ENCODE assay signal across 15 cellular contexts in genomic region chr5:122909470-122910100, GRCh38.
A peak's percentile ranks its signal among the peaks of the same experiment; 100 is the strongest.
DNase-seq lines count a peak whose midpoint lies in the region; ATAC-seq and TF ChIP-seq lines count a peak whose summit lies in the region.
"Had no signal": no experiment of that assay in that cellular context is flagged by ENCODE, and none has a peak within 500 bp of the region (broad histone marks: within the 10 kb centered on the region; RNA-seq: fewer than 3 reads in every experiment).

No MANE protein-coding gene starts in this region.

- no peak overlapping the region for H3K4me3 ChIP-seq in cardiac muscle cell
- no peak overlapping the region for H3K4me3 ChIP-seq in trophoblast cell (ENCODE audit: low read depth, low read length)
- H3K4me3 ChIP-seq in upper lobe of left lung, result no peak overlapping the region
- H3K4me3 ChIP-seq in dorsolateral prefrontal cortex, result no peak overlapping the region
- H3K4me3 ChIP-seq in esophagus muscularis mucosa, result no peak overlapping the region
- H3K4me3 ChIP-seq: BLaER1 had no signal

- H3K36me3 ChIP-seq in cardiac muscle cell (no peaks in the 10 kb centered on the region), trophoblast cell (ENCODE audit: control insufficient read depth in 1 of 2, insufficient read depth in 2 of 2, low read length in 2 of 2) (no peaks in the 10 kb centered on the region), upper lobe of left lung (no peaks in the 10 kb centered on the region), esophagus muscularis mucosa (no peaks in the 10 kb centered on the region)
- H3K36me3 ChIP-seq: BLaER1 had no signal

- H2AK5ac ChIP-seq in trophoblast cell (ENCODE audit: low read length), result peak overlapping the region; percentile 11

- peaks cover 33% of the 10 kb centered on the region for H3K4me1 ChIP-seq in cardiac muscle cell (ENCODE audit: low read depth)
- peaks cover 17 to 25% of the 10 kb centered on the region in 2 experiments for H3K4me1 ChIP-seq in trophoblast cell (ENCODE audit: control insufficient read depth in 1 of 2, insufficient read depth in 2 of 2, low read length in 2 of 2)
- H3K4me1 ChIP-seq in upper lobe of left lung, result peaks cover 0 to 13% (median 5%) of the 10 kb centered on the region in 4 donors
- H3K4me1 ChIP-seq in esophagus muscularis mucosa, result peaks cover 0 to 10% (median 9%) of the 10 kb centered on the region in 4 donors
- H3K4me1 ChIP-seq: BLaER1 had no signal

- H3K27ac ChIP-seq in cardiac muscle cell (peak overlapping the region; percentile 49), trophoblast cell (ENCODE audit: low read depth, low read length) (peak overlapping the region; percentile 32), upper lobe of left lung (peak overlapping the region; percentile 46 to 65 (median 52)), dorsolateral prefrontal cortex (no peak overlapping the region), esophagus muscularis mucosa (replicated peaks in 1 of 4) (no peak overlapping the region)
- H3K27ac ChIP-seq: BLaER1 had no signal

- TF ChIP-seq POLR2A in upper lobe of left lung (IDR thresholded peaks at IDR 0.05) (no peak), esophagus muscularis mucosa (IDR thresholded peaks at IDR 0.05; ENCODE audit: low read depth) (no peak)

- peak overlapping the region; percentile 36 for H2BK5ac ChIP-seq in trophoblast cell (ENCODE audit: low read depth, low read length, poor library complexity)

- no peak overlapping the region for H4K8ac ChIP-seq in trophoblast cell (ENCODE audit: low read depth, low read length)

- H3K4ac ChIP-seq in trophoblast cell (ENCODE audit: low read depth, low read length), result no peak overlapping the region

- H3K9ac ChIP-seq in trophoblast cell (ENCODE audit: low read length), result no peak overlapping the region
- H3K9ac ChIP-seq: BLaER1 had no signal

- H3K9me3 ChIP-seq in cardiac muscle cell (ENCODE audit: low read depth), result no peaks in the 10 kb centered on the region
- H3K9me3 ChIP-seq in trophoblast cell (ENCODE audit: insufficient read depth, low read depth, low read length), result no peaks in the 10 kb centered on the region
- no peaks in the 10 kb centered on the region for H3K9me3 ChIP-seq in upper lobe of left lung
- H3K9me3 ChIP-seq in esophagus muscularis mucosa, result no peaks in the 10 kb centered on the region

- H3K18ac ChIP-seq in trophoblast cell (ENCODE audit: low read length), result peak overlapping the region; percentile 12

- peak overlapping the region; percentile 8 for H3K14ac ChIP-seq in trophoblast cell (ENCODE audit: low read length)

- TF ChIP-seq CTCF in cardiac muscle cell (IDR thresholded peaks at IDR 0.05; ENCODE audit: low read depth, low read length), result no peak
- TF ChIP-seq CTCF in upper lobe of left lung (IDR thresholded peaks at IDR 0.05), result no peak
- no peak for TF ChIP-seq CTCF in dorsolateral prefrontal cortex (IDR thresholded peaks at IDR 0.05 in 54 of 56, conservative IDR thresholded peaks at IDR 0.05 in 2 of 56; ENCODE audit: low read depth in 1 of 56, partially characterized antibody in 56 of 56)
- no peak for TF ChIP-seq CTCF in esophagus muscularis mucosa (IDR thresholded peaks at IDR 0.05)

- intact Hi-C loops in Right ventricle myocardium inferior (cut with DNase I) (no loop called here), dorsolateral prefrontal cortex (cut with DNase I) (no loop called here), esophagus muscularis mucosa (cut with DNase I) (loop anchor here (10.0 kb wide), 1 partner anchor 435 kb away; no protein-coding TSS in a partner anchor)

- H3K4me2 ChIP-seq in trophoblast cell (ENCODE audit: low read length), result no peak overlapping the region
- H3K4me2 ChIP-seq: BLaER1 had no signal

- no peak overlapping the region for H3K23ac ChIP-seq in trophoblast cell (ENCODE audit: low read length)

- no peak overlapping the region for H4K91ac ChIP-seq in trophoblast cell (ENCODE audit: low read depth, low read length)

- ATAC-seq in Right ventricle myocardium inferior (no peak), upper lobe of left lung (ENCODE audit: low FRiP score in 2 of 2) (peak in 1 of 2 donors; percentile 51)

- H3K27me3 ChIP-seq in cardiac muscle cell (no peaks in the 10 kb centered on the region), trophoblast cell (ENCODE audit: insufficient read depth, low read length) (no peaks in the 10 kb centered on the region), upper lobe of left lung (no peaks in the 10 kb centered on the region), dorsolateral prefrontal cortex (no peaks in the 10 kb centered on the region), esophagus muscularis mucosa (no peaks in the 10 kb centered on the region)
- H3K27me3 ChIP-seq: BLaER1 had no signal

- H2BK120ac ChIP-seq in trophoblast cell (ENCODE audit: insufficient read depth, low read length, poor library complexity), result peak overlapping the region; percentile 23

- no peak overlapping the region for H4K12ac ChIP-seq in trophoblast cell (ENCODE audit: low read depth, low read length)

- TF ChIP-seq EP300 in upper lobe of left lung (IDR thresholded peaks at IDR 0.05) (no peak), esophagus muscularis mucosa (IDR thresholded peaks at IDR 0.05) (no peak)

- DNase-seq in cardiac muscle cell (ENCODE audit: low read depth in 1 of 2, low spot score in 1 of 2) (peak in 1 of 2 donors; percentile 42), Right ventricle myocardium inferior (ENCODE audit: missing footprints) (no peak), kidney tubule cell (ENCODE audit: low spot score) (peak; percentile 12), trophoblast cell (peak in 1 of 2 donors; percentile 29), upper lobe of left lung (no peak), glomerular visceral epithelial cell (ENCODE audit: extremely low spot score) (no peak), dorsolateral prefrontal cortex (no peak), esophagus muscularis mucosa (ENCODE audit: extremely low spot score) (no peak)
- DNase-seq: 8988T; AML-193; CD4-positive, CD25-positive, alpha-beta regulatory T cell; DMS 273 treated with DMSO at 0.1 percent for 48 hours; HCEC 1CT; HFFc6 had no signal

- H2BK12ac ChIP-seq in trophoblast cell (ENCODE audit: low read length), result peak overlapping the region; percentile 39

- H3K79me1 ChIP-seq in trophoblast cell (ENCODE audit: low read length), result peaks cover 18% of the 10 kb centered on the region

- no CpG with 5 or more reads among the region's 5 CpGs for WGBS in trophoblast cell (ENCODE audit: extremely low coverage, insufficient coverage, insufficient read length)
- 84% methylated on average over 5 of the region's 5 CpGs for WGBS in upper lobe of left lung, 2 donors
- 92% methylated on average over 5 of the region's 5 CpGs for WGBS in esophagus muscularis mucosa

- peaks cover 3% of the 10 kb centered on the region for H3K79me2 ChIP-seq in trophoblast cell (ENCODE audit: control insufficient read depth, insufficient read depth, low read length, poor library complexity)

- H2AFZ ChIP-seq in trophoblast cell (ENCODE audit: insufficient read depth, low read length, poor library complexity), result no peak overlapping the region

Comparison
In these comparisons a context has a peak if more than half of its experiments do, and no peak if none do; other contexts are left out.
1. H3K27ac ChIP-seq: peak in cardiac muscle cell (single experiment), trophoblast cell (single experiment) and upper lobe of left lung (4 of 4); none in dorsolateral prefrontal cortex (0 of 59) and esophagus muscularis mucosa (0 of 4).